Comparison of ENCODE assay signal across 18 cellular contexts in genomic region chr11:107567739-107568335, GRCh38. TPM values are rescaled to one million over a fixed set of nuclear protein-coding genes. Genes with fewer than 3 reads are reported as not detected.
DNase-seq lines count a peak whose midpoint lies in the region; ATAC-seq and TF ChIP-seq lines count a peak whose summit lies in the region.
"Had no signal": no experiment of that assay in that cellular context is flagged by ENCODE, and none has a peak within 500 bp of the region (broad histone marks: within the 10 kb centered on the region; RNA-seq: fewer than 3 reads in every experiment).

No MANE protein-coding gene starts in this region.

- no peaks in the 10 kb centered on the region for H3K36me3 ChIP-seq in MG63
- H3K36me3 ChIP-seq: adrenal gland, left lung, SJSA1, suprapubic skin had no signal

- no peak overlapping the region for H3K4me3 ChIP-seq in MG63
- no peak overlapping the region for H3K4me3 ChIP-seq in lower leg skin (ENCODE audit: low read depth, poor library complexity, severe bottlenecking)
- H3K4me3 ChIP-seq: adrenal gland, left lung, SJSA1, suprapubic skin had no signal

- peaks cover 24 to 30% of the 10 kb centered on the region in 2 donors for H3K4me1 Mint-ChIP-seq in natural killer cell treated with Interleukin-12 subunit alpha and Interleukin-12 subunit beta and Interleukin-15 and Interleukin-18, amount 100 ng/mL, for 72 hours (ENCODE audit: low read depth in 2 of 2)

- no peaks in the 10 kb centered on the region for H3K9me3 ChIP-seq in MG63
- H3K9me3 ChIP-seq: adrenal gland, left lung, SJSA1, suprapubic skin had no signal

- no peaks in the 10 kb centered on the region for H3K9me3 Mint-ChIP-seq in natural killer cell treated with Interleukin-12 subunit alpha and Interleukin-12 subunit beta and Interleukin-15 and Interleukin-18, amount 100 ng/mL, for 72 hours
- H3K9me3 Mint-ChIP-seq: activated T-cell treated with anti-CD3 and anti-CD28 coated beads, Interleukin-2, amount 50 U/mL, for 72 hours; CD8-positive, alpha-beta T cell had no signal

- peak overlapping the region; percentile 21 for H3K4me3 Mint-ChIP-seq in natural killer cell treated with Interleukin-12 subunit alpha and Interleukin-12 subunit beta and Interleukin-15 and Interleukin-18, amount 100 ng/mL, for 72 hours

- peak; percentile 25 for ATAC-seq in GM21576 (IDR thresholded peaks at IDR 0.05; ENCODE audit: unreplicated experiment)
- ATAC-seq in natural killer cell treated with Interleukin-12 subunit alpha and Interleukin-12 subunit beta and Interleukin-15 and Interleukin-18, amount 100 ng/mL, for 72 hours: no peak
- ATAC-seq: activated T-cell treated with anti-CD3 and anti-CD28 coated beads, Interleukin-2, amount 50 U/mL, for 72 hours; CD8-positive, alpha-beta T cell; left lung had no signal

- TF ChIP-seq CTCF in lower leg skin (IDR thresholded peaks at IDR 0.05): no peak

- TF ChIP-seq POLR2A in lower leg skin (IDR thresholded peaks at IDR 0.05): no peak

- H3K27ac Mint-ChIP-seq in natural killer cell treated with Interleukin-12 subunit alpha and Interleukin-12 subunit beta and Interleukin-15 and Interleukin-18, amount 100 ng/mL, for 72 hours: no peak overlapping the region
- H3K27ac Mint-ChIP-seq: activated T-cell treated with anti-CD3 and anti-CD28 coated beads, Interleukin-2, amount 50 U/mL, for 72 hours; CD8-positive, alpha-beta T cell had no signal

- H3K36me3 Mint-ChIP-seq in natural killer cell treated with Interleukin-12 subunit alpha and Interleukin-12 subunit beta and Interleukin-15 and Interleukin-18, amount 100 ng/mL, for 72 hours: no peaks in the 10 kb centered on the region

- intact Hi-C loops in lower leg skin (cut with DNase I; ENCODE audit: low total_unique reads): loop anchor here (10.0 kb wide), 1 partner anchor 327 kb away; no protein-coding TSS in a partner anchor

- peak; percentile 12 for DNase-seq in DMS53 (lab: John Stamatoyannopoulos, UW)
- no peak for DNase-seq in DMS53 treated with DMSO at 0.1 percent for 48 hours (lab: John Stamatoyannopoulos, UW; ENCODE audit: unreplicated experiment)
- peak; percentile 47 for DNase-seq in NCI-H69 (lab: John Stamatoyannopoulos, UW)
- DNase-seq in natural killer cell treated with Interleukin-12 subunit alpha and Interleukin-12 subunit beta and Interleukin-15 and Interleukin-18, amount 100 ng/mL, for 72 hours (ENCODE audit: low spot score): no peak
- no peak for DNase-seq in MG63
- DNase-seq in lower leg skin (ENCODE audit: low spot score in 2 of 2): no peak
- no peak for DNase-seq in NCI-H82 treated with DMSO at 0.1 percent for 48 hours (lab: John Stamatoyannopoulos, UW; ENCODE audit: unreplicated experiment)
- DNase-seq: activated CD4-positive, alpha-beta T cell treated with anti-CD3 and anti-CD28 coated beads, Interleukin-2, amount 50 U/mL, for 48 hours; activated T-cell treated with anti-CD3 and anti-CD28 coated beads, Interleukin-2, amount 50 U/mL, for 72 hours; adrenal gland; CD8-positive, alpha-beta T cell; effector memory CD4-positive, alpha-beta T cell; left lung; NCI-H2081 had no signal

- peaks cover 9 to 24% of the 10 kb centered on the region in 2 donors for H3K27me3 Mint-ChIP-seq in natural killer cell treated with Interleukin-12 subunit alpha and Interleukin-12 subunit beta and Interleukin-15 and Interleukin-18, amount 100 ng/mL, for 72 hours

- WGBS in lower leg skin, 2 donors: 66 to 72% methylated on average over 5 of the region's 5 CpGs

- no peaks in the 10 kb centered on the region for H3K27me3 ChIP-seq in MG63
- H3K27me3 ChIP-seq: adrenal gland, left lung, SJSA1, suprapubic skin had no signal

RNA-seq across cellular contexts. Expression of gene ALKBH8, which starts 2.3 kb away (rescaled TPM):
- total RNA-seq in natural killer cell treated with Interleukin-12 subunit alpha and Interleukin-12 subunit beta and Interleukin-15 and Interleukin-18, amount 100 ng/mL, for 72 hours: 1 to 10 TPM; 8.5 to 9.3 TPM
- 5.5 and 7.0 TPM in 2 replicates for total RNA-seq in MG63 (2014; rRNA removed; shearing (Covaris generic); ENCODE audit: low replicate concordance)
- total RNA-seq in lower leg skin: 10 to 100 TPM in 1 of 4 donors, 1 to 10 TPM in 3; 5.6 to 14.5 (median 9.2) TPM

RNA-seq across cellular contexts. Expression of gene ELMOD1, which starts 23.1 kb away (rescaled TPM):
- total RNA-seq in natural killer cell treated with Interleukin-12 subunit alpha and Interleukin-12 subunit beta and Interleukin-15 and Interleukin-18, amount 100 ng/mL, for 72 hours: not detected
- not detected in 2 replicates for total RNA-seq in MG63 (2014; rRNA removed; shearing (Covaris generic); ENCODE audit: low replicate concordance)
- total RNA-seq in lower leg skin: 100 to 1,000 TPM in 1 of 4 donors, 10 to 100 TPM in 3; 48.2 to 164 (median 72.3) TPM
- total RNA-seq: activated T-cell treated with anti-CD3 and anti-CD28 coated beads, Interleukin-2, amount 50 U/mL, for 72 hours; CD8-positive, alpha-beta T cell; MCF 10A had no signal

Comparison
In these comparisons a context has a peak if more than half of its experiments do, and no peak if none do; other contexts are left out.
1. DNase-seq: peak in DMS53 (single experiment) and NCI-H69 (single experiment); none in DMS53 treated with DMSO at 0.1 percent for 48 hours (single experiment), natural killer cell treated with Interleukin-12 subunit alpha and Interleukin-12 subunit beta and Interleukin-15 and Interleukin-18, amount 100 ng/mL, for 72 hours (single experiment), MG63 (single experiment), lower leg skin (0 of 2) and NCI-H82 treated with DMSO at 0.1 percent for 48 hours (single experiment).
2. RNA of gene ELMOD1, which starts 23.1 kb away (total RNA-seq): 48.2 to 164 TPM in lower leg skin; not detected in natural killer cell treated with Interleukin-12 subunit alpha and Interleukin-12 subunit beta and Interleukin-15 and Interleukin-18, amount 100 ng/mL, for 72 hours and not detected in MG63; every median in the first group is over 10 times any median in the second.